Comparison of ENCODE assay signal across 9 cellular contexts in the genomic region with DNA sequence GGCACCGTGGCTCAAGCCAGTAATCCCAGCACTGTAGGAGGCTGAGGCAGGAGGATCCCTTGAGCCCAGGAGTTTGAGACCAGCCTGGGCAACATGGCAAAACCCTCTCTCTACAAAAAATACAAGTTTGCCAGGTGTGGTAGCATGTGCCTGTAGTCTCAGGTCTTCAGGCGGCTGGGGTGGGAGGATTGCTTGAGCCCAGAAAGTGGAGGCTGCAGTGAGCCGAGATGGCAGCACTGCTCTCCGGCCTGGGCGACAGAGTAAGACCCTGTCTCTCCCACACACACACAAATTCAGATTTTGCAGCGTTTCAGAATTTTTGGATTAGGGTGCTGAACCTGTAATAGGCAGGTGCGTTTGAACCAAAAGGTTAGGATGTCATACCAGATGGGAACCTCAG. TPM values are rescaled to one million over a fixed set of nuclear protein-coding genes. Genes with fewer than 3 reads are reported as not detected.
DNase-seq lines count a peak whose midpoint lies in the region; ATAC-seq and TF ChIP-seq lines count a peak whose summit lies in the region.
"Had no signal": no experiment of that assay in that cellular context is flagged by ENCODE, and none has a peak within 500 bp of the region (broad histone marks: within the 10 kb centered on the region; RNA-seq: fewer than 3 reads in every experiment).

No MANE protein-coding gene starts in this region.

- H3K27ac ChIP-seq in Peyer's patch = peak overlapping the region in 3 of 4 donors; percentile 3 to 94 (median 88)

- H3K4me3 ChIP-seq in Peyer's patch = peak overlapping the region in 1 of 4 donors; percentile 72
- peak overlapping the region; percentile 1 for H3K4me3 ChIP-seq in fibroblast of mammary gland (ENCODE audit: control insufficient read depth, low read depth, low read length)

- no peaks in the 10 kb centered on the region for H3K9me3 ChIP-seq in Peyer's patch

- TF ChIP-seq POLR2A in Peyer's patch (IDR thresholded peaks at IDR 0.05) = no peak

- TF ChIP-seq CTCF in Peyer's patch (IDR thresholded peaks at IDR 0.05) = no peak
- TF ChIP-seq CTCF in fibroblast of mammary gland (conservative IDR thresholded peaks at IDR 0.05; ENCODE audit: control insufficient read depth, insufficient read depth, low read depth, low read length) = no peak

- peaks cover 0 to 30% (median 5%) of the 10 kb centered on the region in 3 donors for H3K36me3 ChIP-seq in Peyer's patch

- H3K27me3 Mint-ChIP-seq in activated naive CD4-positive, alpha-beta T cell treated with anti-CD3 and anti-CD28 coated beads, Interleukin-2, amount 50 U/mL, for 24 hours = no peaks in the 10 kb centered on the region
- no peaks in the 10 kb centered on the region for H3K27me3 Mint-ChIP-seq in stimulated activated naive B cell treated with anti-CD40 and anti-IgM and Interleukin-4, amounts not matched to agents 10 μg/mL and 1 μg/mL and 100 μg/mL, for 72 hours

- H3K36me3 Mint-ChIP-seq in activated naive CD4-positive, alpha-beta T cell treated with anti-CD3 and anti-CD28 coated beads, Interleukin-2, amount 50 U/mL, for 24 hours = peaks cover 29% of the 10 kb centered on the region
- peaks cover 43 to 49% of the 10 kb centered on the region in 2 donors for H3K36me3 Mint-ChIP-seq in stimulated activated naive B cell treated with anti-CD40 and anti-IgM and Interleukin-4, amounts not matched to agents 10 μg/mL and 1 μg/mL and 100 μg/mL, for 72 hours

- no peak for ATAC-seq in stimulated activated naive B cell treated with anti-CD40 and anti-IgM and Interleukin-4, amounts not matched to agents 10 μg/mL and 1 μg/mL and 100 μg/mL, for 72 hours (replicated peaks)
- no peak for ATAC-seq in GM18858 (IDR thresholded peaks at IDR 0.05; ENCODE audit: unreplicated experiment)
- ATAC-seq in GM21717 (IDR thresholded peaks at IDR 0.05; ENCODE audit: unreplicated experiment) = no peak

- peaks cover 2 to 53% (median 27%) of the 10 kb centered on the region in 4 donors for H3K4me1 ChIP-seq in Peyer's patch

- peaks cover 50% of the 10 kb centered on the region for H3K4me1 Mint-ChIP-seq in activated naive CD4-positive, alpha-beta T cell treated with anti-CD3 and anti-CD28 coated beads, Interleukin-2, amount 50 U/mL, for 24 hours
- peaks cover 34 to 40% of the 10 kb centered on the region in 2 donors for H3K4me1 Mint-ChIP-seq in stimulated activated naive B cell treated with anti-CD40 and anti-IgM and Interleukin-4, amounts not matched to agents 10 μg/mL and 1 μg/mL and 100 μg/mL, for 72 hours

- H3K27ac Mint-ChIP-seq in activated naive CD4-positive, alpha-beta T cell treated with anti-CD3 and anti-CD28 coated beads, Interleukin-2, amount 50 U/mL, for 24 hours = peak overlapping the region; percentile 98
- H3K27ac Mint-ChIP-seq in stimulated activated naive B cell treated with anti-CD40 and anti-IgM and Interleukin-4, amounts not matched to agents 10 μg/mL and 1 μg/mL and 100 μg/mL, for 72 hours = peak overlapping the region; percentile 99

- no peak for DNase-seq in activated naive CD4-positive, alpha-beta T cell treated with Interleukin-2 at 50 U/mL for 16 hours
- DNase-seq in Peyer's patch (no peak), fibroblast of mammary gland (ENCODE audit: low read depth) (no peak), NCI-H1694 (lab: John Stamatoyannopoulos, UW) (no peak)
- DNase-seq in stimulated activated naive B cell treated with anti-CD40 and anti-IgM and Interleukin-4, amounts not matched to agents 10 μg/mL and 1 μg/mL and 100 μg/mL, for 72 hours = no peak
- DNase-seq: NK-92 treated with Interleukin-12 subunit alpha and Interleukin-12 subunit beta, amount 100 ng/mL, for 24 hours had no signal

- peak overlapping the region; percentile 98 for H3K4me3 Mint-ChIP-seq in activated naive CD4-positive, alpha-beta T cell treated with anti-CD3 and anti-CD28 coated beads, Interleukin-2, amount 50 U/mL, for 24 hours
- H3K4me3 Mint-ChIP-seq in stimulated activated naive B cell treated with anti-CD40 and anti-IgM and Interleukin-4, amounts not matched to agents 10 μg/mL and 1 μg/mL and 100 μg/mL, for 72 hours = peak overlapping the region; percentile 98 to 100

- no peaks in the 10 kb centered on the region for H3K27me3 ChIP-seq in Peyer's patch

- no peaks in the 10 kb centered on the region for H3K9me3 Mint-ChIP-seq in activated naive CD4-positive, alpha-beta T cell treated with anti-CD3 and anti-CD28 coated beads, Interleukin-2, amount 50 U/mL, for 24 hours
- no peaks in the 10 kb centered on the region for H3K9me3 Mint-ChIP-seq in stimulated activated naive B cell treated with anti-CD40 and anti-IgM and Interleukin-4, amounts not matched to agents 10 μg/mL and 1 μg/mL and 100 μg/mL, for 72 hours

RNA-seq across cellular contexts. Expression of a gene that starts 2.2 kb away (rescaled TPM):
- 1,000 to 10,000 TPM; 1,400 to 3,556 (median 1,785) TPM for total RNA-seq in Peyer's patch

RNA-seq across cellular contexts. Expression of a gene that starts 11.1 kb away (rescaled TPM):
- 1,000 to 10,000 TPM; 1,523 to 3,539 (median 1,798) TPM for total RNA-seq in Peyer's patch

RNA-seq across cellular contexts. Expression of a gene that starts 14.0 kb away (rescaled TPM):
- 100 to 1,000 TPM; 239 to 985 (median 837) TPM for total RNA-seq in Peyer's patch

RNA-seq across cellular contexts. Expression of a gene that starts 24.5 kb away (rescaled TPM):
- total RNA-seq in Peyer's patch = 10 to 100 TPM in 1 of 4 donors, 1 to 10 TPM in 3; 2.8 to 22.3 (median 5.0) TPM

RNA-seq across cellular contexts. Expression of a gene that starts 29.3 kb away (rescaled TPM):
- 100 to 1,000 TPM in 3 of 4 donors, 10 to 100 TPM in 1; 78.6 to 199 (median 151) TPM for total RNA-seq in Peyer's patch
